18 cellular contexts compared by ENCODE assay signal in genomic region chr3:37591130-37591865, GRCh38.
DNase-seq lines count a peak whose midpoint lies in the region; ATAC-seq, FAIRE-seq and TF ChIP-seq lines count a peak whose summit lies in the region.
"Had no signal": no experiment of that assay in that cellular context is flagged by ENCODE, and none has a peak within 500 bp of the region (broad histone marks: within the 10 kb centered on the region; RNA-seq: fewer than 3 reads in every experiment).

No MANE protein-coding gene starts in this region.

- TF ChIP-seq CTCF in breast epithelium (IDR thresholded peaks at IDR 0.05) = no peak
- TF ChIP-seq CTCF in mammary epithelial cell (conservative IDR thresholded peaks at IDR 0.05 in 1 of 2, IDR thresholded peaks at IDR 0.05 in 1 of 2; ENCODE audit: extremely low read depth in 1 of 2, insufficient read depth in 1 of 2, low read depth in 1 of 2, low read length in 2 of 2) = no peak
- no peak for TF ChIP-seq CTCF in gastrocnemius medialis (IDR thresholded peaks at IDR 0.05 in 4 of 5, conservative IDR thresholded peaks at IDR 0.05 in 1 of 5)
- TF ChIP-seq CTCF in GM13976 (IDR thresholded peaks at IDR 0.05; ENCODE audit: borderline replicate concordance, control extremely low read depth, extremely low read depth, insufficient read depth, missing control alignments) = no peak

- WGBS in mammary epithelial cell (ENCODE audit: low coverage, missing lambda C conversion rate) = 28% methylated on average over 3 of the region's 4 CpGs

- no peak overlapping the region for H3K9ac ChIP-seq in mammary epithelial cell (ENCODE audit: insufficient read depth, low read length)

- peaks cover 0 to 10% of the 10 kb centered on the region in 2 donors for H3K4me1 ChIP-seq in breast epithelium
- H3K4me1 ChIP-seq in mammary epithelial cell (ENCODE audit: insufficient read depth, low read length) = no peaks in the 10 kb centered on the region
- peaks cover 5 to 22% of the 10 kb centered on the region in 2 donors for H3K4me1 ChIP-seq in gastrocnemius medialis

- CTCF ChIA-PET in mammary epithelial cell (lab: Charles Lee; ENCODE audit: low non-redundant PET) = interaction anchor here (0.6 kb wide), 1 partner anchor 151 kb away, joined by 3 read pairs; no protein-coding TSS in a partner anchor

- in situ Hi-C loops in mammary epithelial cell (cut with MboI; ENCODE audit: low sequenced_read_pairs in 2 of 2) = no loop called here
- in situ Hi-C loops in gastrocnemius medialis (cut with MboI; ENCODE audit: low sequenced_read_pairs in 4 of 4) = no loop called here
- in situ Hi-C loops in GM13976 (cut with MboI; ENCODE audit: low sequenced_read_pairs, unreplicated experiment) = no loop called here

- no peaks in the 10 kb centered on the region for H4K20me1 ChIP-seq in mammary epithelial cell (ENCODE audit: insufficient read depth, low read length)

- dilution Hi-C loops in mammary epithelial cell (cut with HindIII; ENCODE audit: low sequenced_read_pairs) = no loop called here

- H3K79me2 ChIP-seq in mammary epithelial cell (ENCODE audit: insufficient read depth, low read length) = no peaks in the 10 kb centered on the region

- no peak for FAIRE-seq in frontal cortex (lab: Jason Lieb, UNC)
- FAIRE-seq: A204.1, K562 had no signal

- BruUV-seq in mammary epithelial cell (replicated peaks; lab: Mats Ljungman, UMichigan) = no TSS peak

- DNase-seq in breast epithelium (ENCODE audit: low spot score in 2 of 2) = no peak
- DNase-seq in mammary epithelial cell = no peak
- DNase-seq in left ventricle myocardium superior = peak; percentile 41
- DNase-seq in gastrocnemius medialis = no peak
- DNase-seq in stimulated activated CD4-positive, alpha-beta T cell treated with anti-CD3 and anti-CD28 coated beads, Interleukin-1b, Interleukin-23, amount 100 ng/mL, for 48 hours = no peak
- no peak for DNase-seq in frontal cortex (ENCODE audit: low spot score in 2 of 2)
- no peak for DNase-seq in GM13976 (ENCODE audit: low spot score)
- DNase-seq: activated CD4-positive, alpha-beta T cell treated with anti-CD3 and anti-CD28 coated beads for 36 hours; activated CD8-positive, alpha-beta memory T cell treated with anti-CD3 and anti-CD28 coated beads, Interleukin-2, amount 50 U/mL, for 4 hours; activated naive CD4-positive, alpha-beta T cell treated with Interleukin-2 at 50 U/mL for 16 hours; DMS153; HFFc6; SIG-M5 had no signal

- H3K4me3 ChIP-seq in breast epithelium (peak overlapping the region in 1 of 3 donors; percentile 7), mammary epithelial cell (replicated peaks in 1 of 3; ENCODE audit: insufficient read depth in 1 of 3, low read depth in 2 of 3, low read length in 3 of 3) (no peak overlapping the region), gastrocnemius medialis (no peak overlapping the region)
- H3K4me3 ChIP-seq: K562 had no signal

- H3K27me3 ChIP-seq in breast epithelium (no peaks in the 10 kb centered on the region), mammary epithelial cell (ENCODE audit: insufficient read depth, low read length) (no peaks in the 10 kb centered on the region), gastrocnemius medialis (no peaks in the 10 kb centered on the region)

- no peak overlapping the region for H3K4me2 ChIP-seq in mammary epithelial cell (ENCODE audit: insufficient read depth, low read depth, low read length)

- intact Hi-C loops in breast epithelium (cut with DNase I; ENCODE audit: low total_unique reads) = no loop called here
- intact Hi-C loops in mammary epithelial cell (cut with micrococcal nuclease) = no loop called here
- intact Hi-C loops in left ventricle myocardium superior (cut with micrococcal nuclease) = no loop called here
- intact Hi-C loops in gastrocnemius medialis (cut with DNase I; ENCODE audit: low total_unique reads) = no loop called here

- TF ChIP-seq POLR2A in breast epithelium (IDR thresholded peaks at IDR 0.05) = no peak
- no peak for TF ChIP-seq POLR2A in gastrocnemius medialis (IDR thresholded peaks at IDR 0.05)

- H3K36me3 ChIP-seq in breast epithelium (no peaks in the 10 kb centered on the region), mammary epithelial cell (ENCODE audit: insufficient read depth, low read length) (no peaks in the 10 kb centered on the region), gastrocnemius medialis (no peaks in the 10 kb centered on the region)

- ATAC-seq in left ventricle myocardium superior (peak; percentile 56), gastrocnemius medialis (peak; percentile 39 to 51), HG03097 (IDR thresholded peaks at IDR 0.05; ENCODE audit: low FRiP score, unreplicated experiment) (no peak)
- ATAC-seq: activated CD4-positive, alpha-beta T cell treated with anti-CD3 and anti-CD28 coated beads for 36 hours had no signal

- H3K9me3 ChIP-seq in breast epithelium (no peaks in the 10 kb centered on the region), mammary epithelial cell (replicated peaks; ENCODE audit: insufficient read depth, low read length) (no peaks in the 10 kb centered on the region), gastrocnemius medialis (no peaks in the 10 kb centered on the region)

- H2AFZ ChIP-seq in mammary epithelial cell (ENCODE audit: low read depth, low read length) = no peak overlapping the region

- H3K27ac ChIP-seq in breast epithelium (peak overlapping the region; percentile 34 to 90), mammary epithelial cell (ENCODE audit: insufficient read depth, low read depth, low read length) (no peak overlapping the region), gastrocnemius medialis (peak overlapping the region; percentile 42 to 65 (median 56))
- H3K27ac ChIP-seq: C4-2B, HL-60 had no signal
